Comparison of ENCODE assay signal across 8 cellular contexts in genomic region chr4:2793578-2793919, GRCh38. TPM values are rescaled to one million over a fixed set of nuclear protein-coding genes. Genes with fewer than 3 reads are reported as not detected.
A peak's percentile ranks its signal among the peaks of the same experiment; 100 is the strongest.
DNase-seq lines count a peak whose midpoint lies in the region; ATAC-seq, FAIRE-seq and TF ChIP-seq lines count a peak whose summit lies in the region.

No MANE protein-coding gene starts in this region.

- no peaks in the 10 kb centered on the region for H3K9me3 ChIP-seq in body of pancreas

- TF ChIP-seq POLR2A in body of pancreas (IDR thresholded peaks at IDR 0.05): no peak

- peaks cover 80% of the 10 kb centered on the region for H3K4me1 Mint-ChIP-seq in stimulated activated memory B cell treated with anti-CD40 and anti-IgM and Interleukin-4, amounts not matched to agents 10 μg/mL and 1 μg/mL and 100 μg/mL, for 72 hours

- no peaks in the 10 kb centered on the region for H3K36me3 ChIP-seq in body of pancreas (replicated peaks in 1 of 2; ENCODE audit: insufficient read depth in 1 of 2, low read depth in 2 of 2)

- WGBS in body of pancreas, 2 donors: 6% methylated on average over 24 of the region's 24 CpGs; no CpG with 5 or more reads in 1 of the 2 donors

- intact Hi-C loops in body of pancreas (cut with DNase I) (no loop called here), left colon (cut with DNase I, micrococcal nuclease) (no loop called here)

- no peaks in the 10 kb centered on the region for H3K9me3 Mint-ChIP-seq in stimulated activated memory B cell treated with anti-CD40 and anti-IgM and Interleukin-4, amounts not matched to agents 10 μg/mL and 1 μg/mL and 100 μg/mL, for 72 hours

- peak overlapping the region; percentile 46 for H3K27ac Mint-ChIP-seq in stimulated activated memory B cell treated with anti-CD40 and anti-IgM and Interleukin-4, amounts not matched to agents 10 μg/mL and 1 μg/mL and 100 μg/mL, for 72 hours

- peak overlapping the region; percentile 37 to 61 for H3K4me3 ChIP-seq in body of pancreas

- H3K27me3 Mint-ChIP-seq in stimulated activated memory B cell treated with anti-CD40 and anti-IgM and Interleukin-4, amounts not matched to agents 10 μg/mL and 1 μg/mL and 100 μg/mL, for 72 hours: no peaks in the 10 kb centered on the region

- DNase-seq in GDM1 (lab: John Stamatoyannopoulos, UW): peak; percentile 25
- DNase-seq in RCC 7860 (ENCODE audit: low spot score): peak; percentile 77
- DNase-seq in body of pancreas: peak in 2 of 4 donors; percentile 50 to 57
- DNase-seq in left colon: peak; percentile 50 to 62
- DNase-seq in foreskin melanocyte: no peak
- DNase-seq in inferior parietal cortex (ENCODE audit: extremely low spot score): no peak

- peak overlapping the region; percentile 81 for H3K4me3 Mint-ChIP-seq in stimulated activated memory B cell treated with anti-CD40 and anti-IgM and Interleukin-4, amounts not matched to agents 10 μg/mL and 1 μg/mL and 100 μg/mL, for 72 hours

- FAIRE-seq in RCC 7860 (lab: Jason Lieb, UNC): peak; percentile 32

- H3K27ac ChIP-seq in body of pancreas: peak overlapping the region; percentile 58 to 86 (median 82)

- TF ChIP-seq CTCF in body of pancreas (IDR thresholded peaks at IDR 0.05): no peak

- H3K27me3 ChIP-seq in body of pancreas: no peaks in the 10 kb centered on the region

- no peaks in the 10 kb centered on the region for H3K36me3 Mint-ChIP-seq in stimulated activated memory B cell treated with anti-CD40 and anti-IgM and Interleukin-4, amounts not matched to agents 10 μg/mL and 1 μg/mL and 100 μg/mL, for 72 hours

- ATAC-seq in body of pancreas (no peak), left colon (peak; percentile 17), GM21576 (IDR thresholded peaks at IDR 0.05; ENCODE audit: unreplicated experiment) (no peak)
- ATAC-seq in stimulated activated memory B cell treated with anti-CD40 and anti-IgM and Interleukin-4, amounts not matched to agents 10 μg/mL and 1 μg/mL and 100 μg/mL, for 72 hours: peak; percentile 9

- H3K4me1 ChIP-seq in body of pancreas: peaks cover 71% of the 10 kb centered on the region

RNA-seq across cellular contexts. Expression of gene SH3BP2, which starts 0.7 kb away (rescaled TPM):
- total RNA-seq in body of pancreas (10 to 100 TPM; 29.0 to 33.5 TPM), left colon (10 to 100 TPM; 54.3 to 75.2 TPM)

RNA-seq across cellular contexts. Expression of gene TNIP2, which starts 37.4 kb away (rescaled TPM):
- 10 to 100 TPM; 39.7 to 75.8 TPM for total RNA-seq in body of pancreas
- 10 to 100 TPM; 47.1 to 63.6 TPM for total RNA-seq in left colon

RNA-seq across cellular contexts. Expression of gene ADD1, which starts 50.1 kb away (rescaled TPM):
- 100 to 1,000 TPM in 1 of 2 donors, 10 to 100 TPM in 1; 84.1 to 266 TPM for total RNA-seq in body of pancreas
- 100 to 1,000 TPM; 250 to 254 TPM for total RNA-seq in left colon

Comparison
In these comparisons a context has a peak if more than half of its experiments do, and no peak if none do; other contexts are left out.
1. DNase-seq: peak in GDM1 (single experiment), RCC 7860 (single experiment) and left colon (2 of 2); none in foreskin melanocyte (single experiment) and inferior parietal cortex (single experiment).
2. ATAC-seq: peak in left colon (single experiment) and stimulated activated memory B cell treated with anti-CD40 and anti-IgM and Interleukin-4, amounts not matched to agents 10 μg/mL and 1 μg/mL and 100 μg/mL, for 72 hours (single experiment); none in body of pancreas (single experiment) and GM21576 (single experiment).